ENCODE assay signal across 1 cellular context in the genomic region with DNA sequence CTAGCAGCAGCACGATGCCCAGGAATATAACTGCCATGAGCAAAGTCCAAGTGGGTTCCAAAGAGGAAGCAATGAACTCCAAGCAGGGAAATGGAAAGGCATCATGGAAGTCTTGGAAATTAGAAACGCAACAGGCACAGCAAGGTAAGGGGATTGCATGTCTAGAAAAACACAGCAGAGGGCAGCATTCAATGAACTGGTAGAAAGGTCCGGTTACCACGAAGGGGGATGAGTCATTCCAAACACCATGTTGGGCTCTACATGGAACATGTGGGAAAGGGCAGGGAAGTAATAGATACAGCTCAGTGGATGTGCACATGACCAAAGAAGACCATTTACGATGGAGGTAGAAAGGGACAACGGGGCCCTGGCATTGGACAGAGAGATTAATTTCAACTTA.
TF ChIP-seq lines count a peak whose summit lies in the region.

No MANE protein-coding gene starts in this region.

TF ChIP-seq in GM12878, 131 proteins besides CTCF, POLR2A, EP300 and RAD21:
- peak; percentile 18; the same call in 1 of the 2 replicates for TF ChIP-seq IKZF1 (conservative IDR thresholded peaks at IDR 0.05)
- no peak for TF ChIP-seq E4F1 (IDR thresholded peaks at IDR 0.05; ENCODE audit: borderline replicate concordance, partially characterized antibody)
- no peak for TF ChIP-seq HDGF (IDR thresholded peaks at IDR 0.05)
- TF ChIP-seq SMC3 (IDR thresholded peaks at IDR 0.05; ENCODE audit: borderline replicate concordance, low read length): peak; percentile 45; the same call in 1 of the 2 replicates
TF ChIP-seq in GM12878: peak in this region for 2.
